Comparison of ENCODE assay signal across 31 cellular contexts in genomic region chr12:88752183-88752582, GRCh38.
"Had no signal": no experiment of that assay in that cellular context is flagged by ENCODE, and none has a peak within 500 bp of the region (broad histone marks: within the 10 kb centered on the region; RNA-seq: fewer than 3 reads in every experiment).

No MANE protein-coding gene starts in this region.

- ATAC-seq: esophagus mucosa; heart right ventricle; naive thymus-derived CD4-positive, alpha-beta T cell; stimulated activated memory B cell treated with anti-CD40 and anti-IgM and Interleukin-4, amounts not matched to agents 10 μg/mL and 1 μg/mL and 100 μg/mL, for 72 hours; stimulated activated naive CD8-positive, alpha-beta T cell treated with anti-CD3 and anti-CD28 coated beads, Interleukin-15, amount 100 ng/mL, for 72 hours had no signal

- H3K36me3 ChIP-seq: heart right ventricle, left ventricle myocardium inferior, pancreas, prostate gland, sigmoid colon, upper lobe of left lung, vagina had no signal

- H3K4me2 ChIP-seq: smooth muscle cell had no signal

- H3K27ac ChIP-seq: heart right ventricle, left ventricle myocardium inferior, pancreas, prostate gland, upper lobe of left lung, vagina had no signal

- DNase-seq: activated CD4-positive, alpha-beta memory T cell treated with anti-CD3 and anti-CD28 coated beads, Interleukin-2, amount 10 ng/mL, durations not matched to agents 7 days and 5 days; activated CD4-positive, alpha-beta T cell treated with anti-CD3 and anti-CD28 coated beads for 1 hour; activated CD4-positive, alpha-beta T cell treated with anti-CD3 and anti-CD28 coated beads, Interleukin-2, amount 10 ng/mL, durations not matched to agents 7 days and 5 days; activated CD8-positive, alpha-beta memory T cell treated with anti-CD3 and anti-CD28 coated beads, Interleukin-2, amount 50 U/mL, for 48 hours; activated gamma-delta T cell; activated naive CD4-positive, alpha-beta T cell treated with anti-CD3 and anti-CD28 coated beads, Interleukin-2, amount 50 U/mL, for 16 hours; activated T-cell treated with anti-CD3 and anti-CD28 coated beads, Interleukin-2, amount 50 U/mL, for 24 hours; amniotic stem cell; caudate nucleus; foreskin fibroblast; heart right ventricle; kidney glomerular epithelial cell; left ventricle myocardium inferior; mammary epithelial cell; naive thymus-derived CD4-positive, alpha-beta T cell; nucleus accumbens; pancreas; retina; sigmoid colon; stimulated activated CD4-positive, alpha-beta T cell treated with anti-CD3 and anti-CD28 coated beads, Interleukin-1b, Interleukin-23, amount 100 ng/mL, for 48 hours; stimulated activated CD4-positive, alpha-beta T cell treated with anti-CD3 and anti-CD28 coated beads, Interleukin-4, amount 100 ng/mL, for 4 hours; stimulated activated CD8-positive, alpha-beta memory T cell treated with anti-CD3 and anti-CD28 coated beads, Interleukin-4, amount 100 ng/mL, for 48 hours; stimulated activated naive CD8-positive, alpha-beta T cell treated with anti-CD3 and anti-CD28 coated beads, Interleukin-15, amount 100 ng/mL, for 72 hours; substantia nigra; T-helper 2 cell; upper lobe of left lung had no signal

- H3K27me3 ChIP-seq: heart right ventricle, pancreas, sigmoid colon, upper lobe of left lung, vagina had no signal

- H3K9me3 ChIP-seq: heart right ventricle, left ventricle myocardium inferior, pancreas, prostate gland, sigmoid colon, upper lobe of left lung, vagina had no signal

- H3K4me3 ChIP-seq: heart right ventricle, left ventricle myocardium inferior, pancreas, prostate gland, sigmoid colon, smooth muscle cell, upper lobe of left lung, vagina had no signal

- H3K4me1 ChIP-seq: prostate gland, vagina had no signal
